ENCODE assay signal across 28 cellular contexts in genomic region chr16:1845985-1846384, GRCh38. TPM values are rescaled to one million over a fixed set of nuclear protein-coding genes. Genes with fewer than 3 reads are reported as not detected.
"Had no signal": no experiment of that assay in that cellular context is flagged by ENCODE, and none has a peak within 500 bp of the region (broad histone marks: within the 10 kb centered on the region; RNA-seq: fewer than 3 reads in every experiment).

No MANE protein-coding gene starts in this region.

- H3K9me3 ChIP-seq: ovary, psoas muscle, right lobe of liver, sigmoid colon, suprapubic skin, testis, tibial artery, transverse colon, upper lobe of right lung, uterus had no signal

- ATAC-seq: natural killer cell; psoas muscle; right cardiac atrium; right lobe of liver; stimulated activated effector memory CD8-positive, alpha-beta T cell treated with anti-CD3 and anti-CD28 coated beads, Interleukin-12 subunit alpha, Interleukin-12 subunit beta, amount 100 ng/mL, for 72 hours; stimulated activated naive B cell treated with anti-CD40 and anti-IgM and Interleukin-4, amounts not matched to agents 10 μg/mL and 1 μg/mL and 100 μg/mL, for 72 hours; stimulated activated naive CD8-positive, alpha-beta T cell treated with anti-CD3 and anti-CD28 coated beads, Interleukin-15, amount 100 ng/mL, for 72 hours; stimulated activated naive CD8-positive, alpha-beta T cell treated with anti-CD3 and anti-CD28 coated beads, Interleukin-15, Interleukin-2, amounts not matched to agents 100 U/mL and 50 U/mL, for 24 hours; upper lobe of right lung had no signal

- H3K4me3 ChIP-seq: neural progenitor cell, ovary, psoas muscle, right lobe of liver, sigmoid colon, suprapubic skin, testis, tibial artery, transverse colon, upper lobe of right lung, uterus had no signal

- H3K27me3 ChIP-seq: ovary, right lobe of liver, suprapubic skin, testis, uterus had no signal

- H3K36me3 ChIP-seq: neural progenitor cell, ovary, right lobe of liver, sigmoid colon, suprapubic skin, tibial artery, transverse colon, upper lobe of right lung, uterus had no signal

- DNase-seq: natural killer cell; occipital lobe; ovary; posterior cingulate gyrus; psoas muscle; right cardiac atrium; right lobe of liver; sigmoid colon; small intestine; stimulated activated CD4-positive, alpha-beta T cell treated with anti-CD3 and anti-CD28 coated beads, Interleukin-15, amount 100 ng/mL, for 24 hours; stimulated activated CD4-positive, alpha-beta T cell treated with anti-CD3 and anti-CD28 coated beads, Interleukin-2, amount 100 ng/mL, for 24 hours; stimulated activated CD4-positive, alpha-beta T cell treated with anti-CD3 and anti-CD28 coated beads, Interleukin-2, amount 100 ng/mL, for 48 hours; stimulated activated CD4-positive, alpha-beta T cell treated with anti-CD3 and anti-CD28 coated beads, Interleukin-4, amount 100 ng/mL, for 24 hours; stimulated activated naive B cell treated with anti-CD40 and anti-IgM and Interleukin-4, amounts not matched to agents 10 μg/mL and 1 μg/mL and 100 μg/mL, for 72 hours; stimulated activated naive CD8-positive, alpha-beta T cell treated with anti-CD3 and anti-CD28 coated beads, Interleukin-15, amount 100 ng/mL, for 72 hours; stimulated activated naive CD8-positive, alpha-beta T cell treated with anti-CD3 and anti-CD28 coated beads, Interleukin-15, Interleukin-2, amounts not matched to agents 100 U/mL and 50 U/mL, for 24 hours; substantia nigra; testis; tibial artery; transverse colon; upper lobe of right lung; uterus had no signal

- H3K4me1 ChIP-seq: neural progenitor cell, parathyroid adenoma, psoas muscle, right lobe of liver, sigmoid colon, testis, tibial artery, transverse colon, upper lobe of right lung, uterus had no signal

- H2AFZ ChIP-seq: neural progenitor cell, parathyroid adenoma had no signal

- H3K27ac ChIP-seq: neural progenitor cell, ovary, parathyroid adenoma, psoas muscle, right lobe of liver, sigmoid colon, suprapubic skin, testis, tibial artery, transverse colon, upper lobe of right lung, uterus had no signal

- H3K9ac ChIP-seq: neural progenitor cell, parathyroid adenoma had no signal

- H3K4me2 ChIP-seq: neural progenitor cell had no signal

RNA-seq across cellular contexts. Expression of gene MEIOB, which starts 26.0 kb away (rescaled TPM):
- polyA plus RNA-seq: neural cell, psoas muscle, right cardiac atrium, urinary bladder had no signal
